Comparison of ENCODE assay signal across 1 cellular context in genomic region chr4:37917388-37917787, GRCh38.
TF ChIP-seq lines count a peak whose summit lies in the region.

No MANE protein-coding gene starts in this region.

TF ChIP-seq in HepG2, 621 proteins besides CTCF, POLR2A, EP300 and RAD21:
- TF ChIP-seq ZNF431 (CRISPR knock-in tag; IDR thresholded peaks at IDR 0.05; ENCODE audit: borderline replicate concordance, low read depth) (no peak), ZNF614 (CRISPR knock-in tag; IDR thresholded peaks at IDR 0.05; ENCODE audit: borderline replicate concordance) (no peak), FOXP1 (IDR thresholded peaks at IDR 0.05) (no peak), FOXP1 (CRISPR knock-in tag; IDR thresholded peaks at IDR 0.05) (peak; percentile 46), ZNF225 (CRISPR knock-in tag; IDR thresholded peaks at IDR 0.05) (no peak), TCF7 (IDR thresholded peaks at IDR 0.05; ENCODE audit: low read depth) (0 out of 2 replicates have a peak, but pooled peaks have one; percentile 9), ARID5B (CRISPR knock-in tag; IDR thresholded peaks at IDR 0.05) (0 out of 2 replicates have a peak, but pooled peaks have one; percentile 11), HNF1A (IDR thresholded peaks at IDR 0.05; ENCODE audit: low read depth) (no peak), HNF1A (CRISPR knock-in tag; IDR thresholded peaks at IDR 0.05; ENCODE audit: borderline replicate concordance) (no peak), SKI (IDR thresholded peaks at IDR 0.05; ENCODE audit: partially characterized antibody) (peak; percentile 46), ZNF441 (CRISPR knock-in tag; IDR thresholded peaks at IDR 0.05; ENCODE audit: borderline replicate concordance) (peak; percentile 68; the same call in 1 of the 2 replicates)
TF ChIP-seq in HepG2: peak in this region for 5.
